ENCODE assay signal across 23 cellular contexts in genomic region chr2:78077637-78078036, GRCh38.
A peak's percentile ranks its signal among the peaks of the same experiment; 100 is the strongest.
DNase-seq lines count a peak whose midpoint lies in the region; ATAC-seq and TF ChIP-seq lines count a peak whose summit lies in the region.
"Had no signal": no experiment of that assay in that cellular context is flagged by ENCODE, and none has a peak within 500 bp of the region (broad histone marks: within the 10 kb centered on the region; RNA-seq: fewer than 3 reads in every experiment).

No MANE protein-coding gene starts in this region.

- H2AFZ ChIP-seq in SK-N-SH (ENCODE audit: low read depth), result no peak overlapping the region

- no peaks in the 10 kb centered on the region for H3K79me2 ChIP-seq in SK-N-SH (ENCODE audit: insufficient read depth)

- no peak for TF ChIP-seq EP300 in SK-N-SH (IDR thresholded peaks at IDR 0.05; ENCODE audit: borderline replicate concordance in 1 of 2, low read depth in 1 of 2, low read length in 1 of 2)

- no peaks in the 10 kb centered on the region for H4K20me1 ChIP-seq in SK-N-SH (ENCODE audit: insufficient read depth)

- H3K27me3 ChIP-seq in SK-N-SH (ENCODE audit: insufficient read depth), result no peaks in the 10 kb centered on the region
- H3K27me3 ChIP-seq: gastroesophageal sphincter, vagina had no signal

- H3K4me1 ChIP-seq in SK-N-SH (ENCODE audit: control insufficient read depth in 1 of 2, insufficient read depth in 2 of 2, low read depth in 1 of 2, low read length in 1 of 2), result peaks cover 0 to 4% of the 10 kb centered on the region in 2 experiments; a peak in 2 of 4 replicates
- H3K4me1 ChIP-seq: gastroesophageal sphincter, vagina had no signal

- CTCF ChIA-PET in SK-N-SH (lab: Yijun Ruan, JAX), result no interaction called here

- H3K4me3 ChIP-seq in SK-N-SH (ENCODE audit: low read depth in 2 of 2, low read length in 1 of 2), result no peak overlapping the region
- H3K4me3 ChIP-seq: gastroesophageal sphincter, vagina had no signal

- DNase-seq in SK-N-SH (peak; percentile 3), NCI-H510A (lab: John Stamatoyannopoulos, UW) (peak; percentile 61), SK-N-DZ (ENCODE audit: low spot score) (peak; percentile 58), NCI-H2196 treated with DMSO at 0.1 percent for 48 hours (lab: John Stamatoyannopoulos, UW; ENCODE audit: unreplicated experiment) (no peak), GF-D8 (lab: John Stamatoyannopoulos, UW) (no peak)
- DNase-seq: activated CD4-positive, alpha-beta T cell treated with anti-CD3 and anti-CD28 coated beads, Interleukin-2, amount 10 ng/mL, durations not matched to agents 7 days and 5 days; activated naive CD4-positive, alpha-beta T cell; activated T-cell treated with anti-CD3 and anti-CD28 coated beads, Interleukin-2, amount 50 U/mL, for 72 hours; CD4-positive, CD25-positive, alpha-beta regulatory T cell; H7; left ventricle myocardium superior; naive thymus-derived CD8-positive, alpha-beta T cell; NCI-H1048; NCI-H1930; NCI-H774; stimulated activated naive CD4-positive, alpha-beta T cell treated with Interleukin-2 at 50 U/mL for 16 hours; SW 1271; T1000 had no signal

- no peaks in the 10 kb centered on the region for H3K36me3 ChIP-seq in SK-N-SH (replicated peaks in 1 of 2; ENCODE audit: control insufficient read depth in 1 of 2, insufficient read depth in 2 of 2, low read length in 1 of 2)
- H3K36me3 ChIP-seq: gastroesophageal sphincter, vagina had no signal

- ATAC-seq in SK-N-SH treated with all-trans-retinoic acid at 6 μM for 48 hours, result no peak
- ATAC-seq in GM18873 (IDR thresholded peaks at IDR 0.05; ENCODE audit: low FRiP score, unreplicated experiment), result no peak
- ATAC-seq in HG03432 (IDR thresholded peaks at IDR 0.05; ENCODE audit: unreplicated experiment), result no peak
- ATAC-seq: activated T-cell treated with anti-CD3 and anti-CD28 coated beads, Interleukin-2, amount 50 U/mL, for 72 hours; gastroesophageal sphincter; left ventricle myocardium superior; naive thymus-derived CD8-positive, alpha-beta T cell had no signal

- no peak overlapping the region for H3K4me2 ChIP-seq in SK-N-SH

- H3K27ac ChIP-seq in SK-N-SH (ENCODE audit: low read depth in 2 of 2, low read length in 1 of 2), result no peak overlapping the region; a peak in 1 of 4 replicates
- H3K27ac ChIP-seq: gastroesophageal sphincter, vagina had no signal

- TF ChIP-seq CTCF in SK-N-SH (IDR thresholded peaks at IDR 0.05), result no peak

- no peaks in the 10 kb centered on the region for H3K9me3 ChIP-seq in SK-N-SH
- H3K9me3 ChIP-seq: gastroesophageal sphincter, vagina had no signal

- no peak overlapping the region for H3K9ac ChIP-seq in SK-N-SH

- 41% methylated on average over 4 of the region's 4 CpGs for WGBS in SK-N-SH (ENCODE audit: low lambda C conversion rate)

- H3K9me2 ChIP-seq in SK-N-SH, result no peaks in the 10 kb centered on the region

- POLR2A ChIA-PET in SK-N-SH (lab: Yijun Ruan, JAX), result no interaction called here

- H3F3A ChIP-seq in SK-N-SH (replicated peaks; ENCODE audit: insufficient read depth), result no peaks in the 10 kb centered on the region

- TF ChIP-seq RAD21 in SK-N-SH (IDR thresholded peaks at IDR 0.05; ENCODE audit: low read length), result no peak

TF ChIP-seq in SK-N-SH, 30 proteins besides CTCF, POLR2A, EP300 and RAD21 (continues in another document):
- no peak for TF ChIP-seq NRF1 (IDR thresholded peaks at IDR 0.05; ENCODE audit: low read depth, low read length)
- TF ChIP-seq MEF2A (IDR thresholded peaks at IDR 0.05; ENCODE audit: borderline replicate concordance, low read depth), result no peak
- no peak for TF ChIP-seq RXRA (IDR thresholded peaks at IDR 0.05; ENCODE audit: borderline replicate concordance, low read depth)
- TF ChIP-seq RCOR1 (IDR thresholded peaks at IDR 0.05; ENCODE audit: low read length), result no peak
- no peak for TF ChIP-seq GATA2 (CRISPR knock-in tag; IDR thresholded peaks at IDR 0.05)
- no peak for TF ChIP-seq REST (IDR thresholded peaks at IDR 0.05; ENCODE audit: low read depth, low read length)
- no peak for TF ChIP-seq ELF1 (IDR thresholded peaks at IDR 0.05)
- no peak for TF ChIP-seq SIN3A (IDR thresholded peaks at IDR 0.05; ENCODE audit: borderline replicate concordance, low read depth, low read length)

TF ChIP-seq in SK-N-SH treated with all-trans-retinoic acid at 6 μM for 48 hours, 23 proteins besides CTCF, POLR2A, EP300 and RAD21:
- TF ChIP-seq PATZ1 (CRISPR knock-in tag; IDR thresholded peaks at IDR 0.05; ENCODE audit: borderline replicate concordance) (no peak), CSRNP3 (CRISPR knock-in tag; IDR thresholded peaks at IDR 0.05) (no peak), PPARA (CRISPR knock-in tag; IDR thresholded peaks at IDR 0.05; ENCODE audit: borderline replicate concordance) (no peak), CREB5 (CRISPR knock-in tag; IDR thresholded peaks at IDR 0.05; ENCODE audit: low read depth) (no peak), SNAI2 (CRISPR knock-in tag; IDR thresholded peaks at IDR 0.05) (no peak), ZNF565 (CRISPR knock-in tag; conservative IDR thresholded peaks at IDR 0.05; ENCODE audit: low read depth) (no peak), BACH2 (CRISPR knock-in tag; IDR thresholded peaks at IDR 0.05; ENCODE audit: borderline replicate concordance) (no peak), CSDC2 (CRISPR knock-in tag; IDR thresholded peaks at IDR 0.05) (no peak), ZC3H10 (CRISPR knock-in tag; IDR thresholded peaks at IDR 0.05) (no peak), ARNTL (CRISPR knock-in tag; IDR thresholded peaks at IDR 0.05; ENCODE audit: borderline replicate concordance, low read depth) (no peak), ISL1 (CRISPR knock-in tag; IDR thresholded peaks at IDR 0.05) (no peak), GLIS3 (CRISPR knock-in tag; IDR thresholded peaks at IDR 0.05) (no peak)

Comparison
In these comparisons a context has a peak if more than half of its experiments do, and no peak if none do; other contexts are left out.
1. DNase-seq: peak in SK-N-SH (single experiment), NCI-H510A (single experiment) and SK-N-DZ (single experiment); none in NCI-H2196 treated with DMSO at 0.1 percent for 48 hours (single experiment) and GF-D8 (single experiment).